Comparison of ENCODE assay signal across 2 cellular contexts in the genomic region with DNA sequence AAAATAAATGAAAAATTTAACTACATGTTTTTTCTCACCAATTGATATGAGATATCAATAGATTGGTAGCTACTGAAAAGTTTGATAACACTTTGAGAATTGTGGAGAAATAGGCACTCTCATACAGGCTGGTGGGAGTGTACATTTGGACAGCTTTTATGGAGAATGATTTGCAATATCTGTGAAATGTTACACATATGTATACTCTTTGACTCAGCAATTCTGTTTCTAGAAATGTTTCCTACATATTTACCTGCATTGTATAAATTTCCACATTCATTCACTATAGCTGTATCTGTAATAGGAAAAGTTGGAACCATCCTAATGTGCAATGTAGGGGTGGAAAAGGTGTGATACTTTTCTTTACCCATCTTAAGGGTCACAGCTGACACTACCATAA.
A peak's percentile ranks its signal among the peaks of the same experiment; 100 is the strongest.
TF ChIP-seq lines count a peak whose summit lies in the region.

No MANE protein-coding gene starts in this region.

TF ChIP-seq in HEK293, 187 proteins besides CTCF, POLR2A, EP300 and RAD21:
- TF ChIP-seq ZBTB20 (tag by site-specific recombination; IDR thresholded peaks at IDR 0.05): no peak
- TF ChIP-seq, protein P1, sequence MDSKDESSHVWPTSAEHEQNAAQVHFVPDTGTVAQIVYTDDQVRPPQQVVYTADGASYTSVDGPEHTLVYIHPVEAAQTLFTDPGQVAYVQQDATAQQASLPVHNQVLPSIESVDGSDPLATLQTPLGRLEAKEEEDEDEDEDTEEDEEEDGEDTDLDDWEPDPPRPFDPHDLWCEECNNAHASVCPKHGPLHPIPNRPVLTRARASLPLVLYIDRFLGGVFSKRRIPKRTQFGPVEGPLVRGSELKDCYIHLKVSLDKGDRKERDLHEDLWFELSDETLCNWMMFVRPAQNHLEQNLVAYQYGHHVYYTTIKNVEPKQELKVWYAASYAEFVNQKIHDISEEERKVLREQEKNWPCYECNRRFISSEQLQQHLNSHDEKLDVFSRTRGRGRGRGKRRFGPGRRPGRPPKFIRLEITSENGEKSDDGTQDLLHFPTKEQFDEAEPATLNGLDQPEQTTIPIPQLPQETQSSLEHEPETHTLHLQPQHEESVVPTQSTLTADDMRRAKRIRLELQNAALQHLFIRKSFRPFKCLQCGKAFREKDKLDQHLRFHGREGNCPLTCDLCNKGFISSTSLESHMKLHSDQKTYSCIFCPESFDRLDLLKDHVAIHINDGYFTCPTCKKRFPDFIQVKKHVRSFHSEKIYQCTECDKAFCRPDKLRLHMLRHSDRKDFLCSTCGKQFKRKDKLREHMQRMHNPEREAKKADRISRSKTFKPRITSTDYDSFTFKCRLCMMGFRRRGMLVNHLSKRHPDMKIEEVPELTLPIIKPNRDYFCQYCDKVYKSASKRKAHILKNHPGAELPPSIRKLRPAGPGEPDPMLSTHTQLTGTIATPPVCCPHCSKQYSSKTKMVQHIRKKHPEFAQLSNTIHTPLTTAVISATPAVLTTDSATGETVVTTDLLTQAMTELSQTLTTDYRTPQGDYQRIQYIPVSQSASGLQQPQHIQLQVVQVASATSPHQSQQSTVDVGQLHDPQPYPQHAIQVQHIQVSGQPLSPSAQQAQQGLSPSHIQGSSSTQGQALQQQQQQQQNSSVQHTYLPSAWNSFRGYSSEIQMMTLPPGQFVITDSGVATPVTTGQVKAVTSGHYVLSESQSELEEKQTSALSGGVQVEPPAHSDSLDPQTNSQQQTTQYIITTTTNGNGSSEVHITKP (tag by site-specific recombination; IDR thresholded peaks at IDR 0.05): peak; percentile 21; the same call in 1 of the 2 replicates

TF ChIP-seq in K562, 482 proteins besides CTCF, POLR2A, EP300 and RAD21:
- peak; percentile 88 for TF ChIP-seq ZNF316 (IDR thresholded peaks at IDR 0.05)
- peak; percentile 26 for TF ChIP-seq MEIS2 (IDR thresholded peaks at IDR 0.05; ENCODE audit: partially characterized antibody)
- TF ChIP-seq, protein P2, sequence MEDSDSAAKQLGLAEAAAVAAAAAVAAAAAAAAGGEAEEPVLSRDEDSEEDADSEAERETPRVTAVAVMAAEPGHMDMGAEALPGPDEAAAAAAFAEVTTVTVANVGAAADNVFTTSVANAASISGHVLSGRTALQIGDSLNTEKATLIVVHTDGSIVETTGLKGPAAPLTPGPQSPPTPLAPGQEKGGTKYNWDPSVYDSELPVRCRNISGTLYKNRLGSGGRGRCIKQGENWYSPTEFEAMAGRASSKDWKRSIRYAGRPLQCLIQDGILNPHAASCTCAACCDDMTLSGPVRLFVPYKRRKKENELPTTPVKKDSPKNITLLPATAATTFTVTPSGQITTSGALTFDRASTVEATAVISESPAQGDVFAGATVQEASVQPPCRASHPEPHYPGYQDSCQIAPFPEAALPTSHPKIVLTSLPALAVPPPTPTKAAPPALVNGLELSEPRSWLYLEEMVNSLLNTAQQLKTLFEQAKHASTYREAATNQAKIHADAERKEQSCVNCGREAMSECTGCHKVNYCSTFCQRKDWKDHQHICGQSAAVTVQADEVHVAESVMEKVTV (CRISPR knock-in tag; IDR thresholded peaks at IDR 0.05): no peak
- TF ChIP-seq RFX7 (CRISPR knock-in tag; IDR thresholded peaks at IDR 0.05): no peak
- TF ChIP-seq MAFG (tag; conservative IDR thresholded peaks at IDR 0.05): peak; percentile 60
- TF ChIP-seq C11orf30 (IDR thresholded peaks at IDR 0.05; ENCODE audit: low read depth): peak; percentile 75
- no peak for TF ChIP-seq MCM2 (IDR thresholded peaks at IDR 0.05; ENCODE audit: low read depth)
- 0 out of 2 replicates have a peak, but pooled peaks have one; percentile 33 for TF ChIP-seq BACH1 (tag; IDR thresholded peaks at IDR 0.05)
- TF ChIP-seq CXXC5 (CRISPR knock-in tag; IDR thresholded peaks at IDR 0.05): no peak
- peak; percentile 41; the same call in 1 of the 2 replicates for TF ChIP-seq NFE2 (IDR thresholded peaks at IDR 0.05; ENCODE audit: low read depth)
